Comparison of ENCODE assay signal across 23 cellular contexts in genomic region chr13:21826214-21827015, GRCh38.
"Had no signal": no experiment of that assay in that cellular context is flagged by ENCODE, and none has a peak within 500 bp of the region (broad histone marks: within the 10 kb centered on the region; RNA-seq: fewer than 3 reads in every experiment).

No MANE protein-coding gene starts in this region.

- H3K9me3 ChIP-seq: prostate gland, right atrium auricular region, tibial nerve, vagina had no signal

- H3K4me3 Mint-ChIP-seq: activated CD4-positive, alpha-beta T cell treated with anti-CD3 and anti-CD28 coated beads for 36 hours; activated naive CD8-positive, alpha-beta T cell; effector memory CD8-positive, alpha-beta T cell; neural crest cell; stimulated activated naive CD8-positive, alpha-beta T cell treated with anti-CD3 and anti-CD28 coated beads, Interleukin-15, Interleukin-2, amounts not matched to agents 100 ng/mL and 50 ng/mL, for 24 hours; T-helper 2 cell treated with Interferon-gamma antibody and Interleukin-4, amounts not matched to agents 5 μg/mL and 100 μg/mL, for 36 hours had no signal

- H3K4me1 Mint-ChIP-seq: activated CD4-positive, alpha-beta T cell treated with anti-CD3 and anti-CD28 coated beads for 36 hours; neural crest cell had no signal

- H3K36me3 Mint-ChIP-seq: activated naive CD8-positive, alpha-beta T cell had no signal

- ATAC-seq: activated CD4-positive, alpha-beta T cell treated with anti-CD3 and anti-CD28 coated beads for 36 hours; effector memory CD8-positive, alpha-beta T cell; left lobe of liver had no signal

- H3K9me3 Mint-ChIP-seq: effector memory CD8-positive, alpha-beta T cell; stimulated activated naive CD8-positive, alpha-beta T cell treated with anti-CD3 and anti-CD28 coated beads, Interleukin-15, Interleukin-2, amounts not matched to agents 100 ng/mL and 50 ng/mL, for 24 hours; T-helper 2 cell treated with Interferon-gamma antibody and Interleukin-4, amounts not matched to agents 5 μg/mL and 100 μg/mL, for 36 hours had no signal

- H3K27ac Mint-ChIP-seq: activated CD4-positive, alpha-beta T cell treated with anti-CD3 and anti-CD28 coated beads for 36 hours; activated naive CD8-positive, alpha-beta T cell; effector memory CD8-positive, alpha-beta T cell; stimulated activated naive CD8-positive, alpha-beta T cell treated with anti-CD3 and anti-CD28 coated beads, Interleukin-15, Interleukin-2, amounts not matched to agents 100 ng/mL and 50 ng/mL, for 24 hours; T-helper 2 cell treated with Interferon-gamma antibody and Interleukin-4, amounts not matched to agents 5 μg/mL and 100 μg/mL, for 36 hours had no signal

- FAIRE-seq: TTC549 had no signal

- H3K4me3 ChIP-seq: prostate gland, right atrium auricular region, skin epidermis, tibial nerve, vagina had no signal

- DNase-seq: activated CD4-positive, alpha-beta T cell treated with anti-CD3 and anti-CD28 coated beads for 36 hours; activated CD4-positive, alpha-beta T cell treated with anti-CD3 and anti-CD28 coated beads, Interleukin-2, amount 50 U/mL, for 48 hours; activated gamma-delta T cell treated with Interleukin-2 at 50 U/mL for 16 hours; caudate nucleus; effector memory CD8-positive, alpha-beta T cell; foreskin melanocyte; glutamatergic neuron; hypothalamus; islet precursor cell; stimulated activated CD4-positive, alpha-beta T cell treated with anti-CD3 and anti-CD28 coated beads, Interleukin-15, amount 100 ng/mL, for 24 hours; stimulated activated CD4-positive, alpha-beta T cell treated with anti-CD3 and anti-CD28 coated beads, Interleukin-2, amount 100 ng/mL, for 48 hours had no signal

- H3K27me3 Mint-ChIP-seq: activated naive CD8-positive, alpha-beta T cell; stimulated activated naive CD8-positive, alpha-beta T cell treated with anti-CD3 and anti-CD28 coated beads, Interleukin-15, Interleukin-2, amounts not matched to agents 100 ng/mL and 50 ng/mL, for 24 hours had no signal

- H3K27ac ChIP-seq: epithelial cell of prostate, prostate gland, right atrium auricular region, skin epidermis, tibial nerve, vagina had no signal

- H3K4me1 ChIP-seq: prostate gland, vagina had no signal

- H3K36me3 ChIP-seq: prostate gland, right atrium auricular region, tibial nerve, vagina had no signal
